In genomic region chrX:17944833-17945497, GRCh38 we compare ENCODE assay signal across 8 cellular contexts.
DNase-seq lines count a peak whose midpoint lies in the region; ATAC-seq, FAIRE-seq and TF ChIP-seq lines count a peak whose summit lies in the region.

No MANE protein-coding gene starts in this region.

- H3K9me3 Mint-ChIP-seq in activated CD4-positive, alpha-beta T cell treated with anti-CD3 and anti-CD28 coated beads for 36 hours (ENCODE audit: low read depth) = no peaks in the 10 kb centered on the region

- H3K27me3 ChIP-seq in bronchial epithelial cell (ENCODE audit: control insufficient read depth, insufficient read depth, low read length) (no peaks in the 10 kb centered on the region), psoas muscle (ENCODE audit: insufficient read depth in 3 of 3, low read length in 2 of 3) (peaks cover 0 to 7% (median 0%) of the 10 kb centered on the region in 3 donors)

- H3K27ac ChIP-seq in psoas muscle = no peak overlapping the region

- H3K4me1 Mint-ChIP-seq in activated CD4-positive, alpha-beta T cell treated with anti-CD3 and anti-CD28 coated beads for 36 hours = no peaks in the 10 kb centered on the region

- FAIRE-seq in bronchial epithelial cell (lab: Jason Lieb, UNC) = no peak

- no peak overlapping the region for H3K27ac Mint-ChIP-seq in activated CD4-positive, alpha-beta T cell treated with anti-CD3 and anti-CD28 coated beads for 36 hours

- POLR2A ChIA-PET in activated CD4-positive, alpha-beta T cell treated with anti-CD3 and anti-CD28 coated beads for 36 hours (lab: Charles Lee) = no interaction called here

- H3K36me3 ChIP-seq in bronchial epithelial cell (ENCODE audit: control insufficient read depth, insufficient read depth, low read length) (no peaks in the 10 kb centered on the region), psoas muscle (ENCODE audit: insufficient read depth in 1 of 2, low read depth in 1 of 2) (no peaks in the 10 kb centered on the region)

- no peak overlapping the region for H3K4me3 Mint-ChIP-seq in activated CD4-positive, alpha-beta T cell treated with anti-CD3 and anti-CD28 coated beads for 36 hours

- H3K4me1 ChIP-seq in psoas muscle = no peaks in the 10 kb centered on the region

- H3K4me3 ChIP-seq in bronchial epithelial cell (ENCODE audit: low read depth, low read length) (no peak overlapping the region), psoas muscle (no peak overlapping the region)

- TF ChIP-seq CTCF in bronchial epithelial cell (IDR thresholded peaks at IDR 0.05; ENCODE audit: insufficient read depth, low read length, severe bottlenecking) = peak; percentile 41
- peak; percentile 19 for TF ChIP-seq CTCF in psoas muscle (IDR thresholded peaks at IDR 0.05)

- H3K36me3 Mint-ChIP-seq in activated CD4-positive, alpha-beta T cell treated with anti-CD3 and anti-CD28 coated beads for 36 hours (ENCODE audit: low read depth) = no peaks in the 10 kb centered on the region

- no peak for ATAC-seq in activated CD4-positive, alpha-beta T cell treated with anti-CD3 and anti-CD28 coated beads for 36 hours
- ATAC-seq in psoas muscle (no peak), HG02588 (IDR thresholded peaks at IDR 0.05; ENCODE audit: unreplicated experiment) (no peak)

- DNase-seq in activated CD4-positive, alpha-beta T cell treated with anti-CD3 and anti-CD28 coated beads for 36 hours = peak; percentile 8
- no peak for DNase-seq in activated CD4-positive, alpha-beta T cell treated with anti-CD3 and anti-CD28 coated beads for 1 hour
- DNase-seq in M059J (ENCODE audit: low read depth) (peak; percentile 5), bronchial epithelial cell (ENCODE audit: low read depth) (peak; percentile 1), psoas muscle (no peak), NCI-H2081 treated with DMSO at 0.1 percent for 48 hours (lab: John Stamatoyannopoulos, UW) (no peak), cerebellar cortex (ENCODE audit: low spot score) (no peak)

- 51 to 59% (median 57%) methylated on average over 10 of the region's 10 CpGs for WGBS in psoas muscle, 3 donors

- H3K27me3 Mint-ChIP-seq in activated CD4-positive, alpha-beta T cell treated with anti-CD3 and anti-CD28 coated beads for 36 hours = no peaks in the 10 kb centered on the region

- CTCF ChIA-PET in activated CD4-positive, alpha-beta T cell treated with anti-CD3 and anti-CD28 coated beads for 36 hours (lab: Charles Lee) = interaction anchor here (0.6 to 1.4 kb wide), 6 partner anchors 36 to 437 kb away, joined by 3 read pairs; no protein-coding TSS in a partner anchor

- intact Hi-C loops in activated CD4-positive, alpha-beta T cell treated with anti-CD3 and anti-CD28 coated beads for 36 hours (cut with DNase I, micrococcal nuclease) = loop anchor here in 1 of 2 experiments (2.0 kb wide), 1 partner anchor 434 kb away; no protein-coding TSS in a partner anchor
- intact Hi-C loops in psoas muscle (cut with DNase I) = no loop called here

- H3K9me3 ChIP-seq in psoas muscle = no peaks in the 10 kb centered on the region

Comparison
In these comparisons a context has a peak if more than half of its experiments do, and no peak if none do; other contexts are left out.
1. DNase-seq: peak in activated CD4-positive, alpha-beta T cell treated with anti-CD3 and anti-CD28 coated beads for 36 hours (single experiment), M059J (single experiment) and bronchial epithelial cell (single experiment); none in activated CD4-positive, alpha-beta T cell treated with anti-CD3 and anti-CD28 coated beads for 1 hour (single experiment), psoas muscle (0 of 2), NCI-H2081 treated with DMSO at 0.1 percent for 48 hours (single experiment) and cerebellar cortex (single experiment).